In the genomic region with DNA sequence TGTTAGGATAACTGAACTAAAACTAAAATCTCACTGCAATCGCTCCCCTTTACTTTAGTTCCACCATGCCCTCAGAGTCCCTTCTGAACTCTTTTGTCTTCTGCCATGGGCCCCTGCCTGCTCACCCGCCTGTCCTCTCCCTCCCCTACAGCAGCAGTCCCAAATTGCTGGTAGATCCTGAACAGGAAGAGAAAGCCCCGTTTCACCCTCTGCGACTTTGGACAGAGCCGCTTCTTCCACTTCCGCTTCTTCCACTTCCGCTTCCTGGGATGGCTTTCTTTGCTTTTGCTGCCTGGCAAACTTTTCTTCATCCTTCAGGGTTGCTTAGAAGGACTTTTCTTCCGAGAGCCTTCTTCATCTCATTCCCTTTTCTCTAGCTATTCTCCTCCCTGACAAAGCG, we compare ENCODE assay signal across 24 cellular contexts. TPM values are rescaled to one million over a fixed set of nuclear protein-coding genes. Genes with fewer than 3 reads are reported as not detected.
"Had no signal": no experiment of that assay in that cellular context is flagged by ENCODE, and none has a peak within 500 bp of the region (broad histone marks: within the 10 kb centered on the region; RNA-seq: fewer than 3 reads in every experiment).

No MANE protein-coding gene starts in this region.

- H3K4me3 Mint-ChIP-seq: activated naive CD8-positive, alpha-beta T cell treated with anti-CD3 and anti-CD28 coated beads for 36 hours; activated T-helper 17 cell treated with anti-CD3 and anti-CD28 coated beads, Interleukin-2, amount 50 U/mL, for 72 hours; naive thymus-derived CD4-positive, alpha-beta T cell; neural crest cell had no signal

- ATAC-seq: activated T-helper 17 cell treated with anti-CD3 and anti-CD28 coated beads, Interleukin-2, amount 50 U/mL, for 72 hours; left lobe of liver; naive thymus-derived CD4-positive, alpha-beta T cell had no signal

- H3K27me3 ChIP-seq: upper lobe of left lung had no signal

- H3K4me3 ChIP-seq: esophagus muscularis mucosa, hepatocyte, lung, thoracic aorta, upper lobe of left lung had no signal

- H3K9me3 Mint-ChIP-seq: activated naive CD8-positive, alpha-beta T cell treated with anti-CD3 and anti-CD28 coated beads for 36 hours; activated T-helper 17 cell treated with anti-CD3 and anti-CD28 coated beads, Interleukin-2, amount 50 U/mL, for 72 hours; immature natural killer cell; naive thymus-derived CD4-positive, alpha-beta T cell; neural crest cell had no signal

- FAIRE-seq: astrocyte, frontal cortex had no signal

- H3K9me3 ChIP-seq: esophagus muscularis mucosa, thoracic aorta, upper lobe of left lung had no signal

- DNase-seq: activated CD4-positive, alpha-beta T cell treated with anti-CD3 and anti-CD28 coated beads for 1 hour; activated CD4-positive, alpha-beta T cell treated with anti-CD3 and anti-CD28 coated beads, Interleukin-2, amount 50 U/mL, for 1 hour; activated naive CD8-positive, alpha-beta T cell treated with anti-CD3 and anti-CD28 coated beads for 36 hours; activated T-cell treated with anti-CD3 and anti-CD28 coated beads, Interleukin-2, amount 50 U/mL, for 1 hour; central memory CD4-positive, alpha-beta T cell; dermis blood vessel endothelial cell; effector CD8-positive, alpha-beta T cell; glutamatergic neuron; immature natural killer cell; naive thymus-derived CD4-positive, alpha-beta T cell; retina; stimulated activated CD4-positive, alpha-beta T cell treated with anti-CD3 and anti-CD28 coated beads, Interleukin-2, amount 100 ng/mL, for 48 hours; stimulated activated CD8-positive, alpha-beta memory T cell treated with anti-CD3 and anti-CD28 coated beads, Interleukin-4, amount 100 ng/mL, for 48 hours; stimulated activated naive CD4-positive, alpha-beta T cell; upper lobe of left lung had no signal

- H3K4me1 Mint-ChIP-seq: activated naive CD8-positive, alpha-beta T cell treated with anti-CD3 and anti-CD28 coated beads for 36 hours; activated T-helper 17 cell treated with anti-CD3 and anti-CD28 coated beads, Interleukin-2, amount 50 U/mL, for 72 hours; immature natural killer cell had no signal

- H2AFZ ChIP-seq: hepatocyte had no signal

- H3K36me3 Mint-ChIP-seq: activated naive CD8-positive, alpha-beta T cell treated with anti-CD3 and anti-CD28 coated beads for 36 hours; immature natural killer cell; naive thymus-derived CD4-positive, alpha-beta T cell had no signal

- H3K36me3 ChIP-seq: esophagus muscularis mucosa, thoracic aorta, upper lobe of left lung had no signal

- H3K27ac Mint-ChIP-seq: activated naive CD8-positive, alpha-beta T cell treated with anti-CD3 and anti-CD28 coated beads for 36 hours; activated T-helper 17 cell treated with anti-CD3 and anti-CD28 coated beads, Interleukin-2, amount 50 U/mL, for 72 hours; immature natural killer cell; naive thymus-derived CD4-positive, alpha-beta T cell had no signal

- H3K79me2 ChIP-seq: hepatocyte had no signal

- H3K4me2 ChIP-seq: hepatocyte had no signal

- H3K27ac ChIP-seq: esophagus muscularis mucosa, hepatocyte, thoracic aorta, upper lobe of left lung had no signal

- H3K4me1 ChIP-seq: esophagus muscularis mucosa had no signal

RNA-seq across cellular contexts. Expression of gene TLCD5, which starts 35.7 kb away (rescaled TPM):
- polyA plus RNA-seq: immature natural killer cell; naive thymus-derived CD4-positive, alpha-beta T cell had no signal

RNA-seq across cellular contexts. Expression of gene POU2F3, which starts 49.5 kb away (rescaled TPM):
- total RNA-seq: activated naive CD8-positive, alpha-beta T cell treated with anti-CD3 and anti-CD28 coated beads for 36 hours; esophagus muscularis mucosa; hepatocyte; left lobe of liver; neural crest cell; thoracic aorta had no signal
- polyA plus RNA-seq: hepatocyte; immature natural killer cell; naive thymus-derived CD4-positive, alpha-beta T cell had no signal
